Comparison of ENCODE assay signal across 23 cellular contexts in genomic region chrX:115966920-115967319, GRCh38.
DNase-seq lines count a peak whose midpoint lies in the region; ATAC-seq, FAIRE-seq and TF ChIP-seq lines count a peak whose summit lies in the region.
"Had no signal": no experiment of that assay in that cellular context is flagged by ENCODE, and none has a peak within 500 bp of the region (broad histone marks: within the 10 kb centered on the region; RNA-seq: fewer than 3 reads in every experiment).

No MANE protein-coding gene starts in this region.

- dilution Hi-C loops in keratinocyte (cut with MboI; ENCODE audit: extremely low pct_ligation_motif_present, low sequenced_read_pairs): no loop called here

- H3K9me2 ChIP-seq in SK-N-SH: no peaks in the 10 kb centered on the region

- no peak for TF ChIP-seq POLR2A in transverse colon (IDR thresholded peaks at IDR 0.05)

- H3K4me1 ChIP-seq in cardiac muscle cell (ENCODE audit: low read depth) (no peaks in the 10 kb centered on the region), right atrium auricular region (no peaks in the 10 kb centered on the region), SK-N-SH (ENCODE audit: control insufficient read depth in 1 of 2, insufficient read depth in 2 of 2, low read depth in 1 of 2, low read length in 1 of 2) (peaks cover 0 to 3% of the 10 kb centered on the region in 2 experiments; a peak in 1 of 4 replicates), keratinocyte (ENCODE audit: control insufficient read depth, extremely low read depth, insufficient read depth, low read length) (no peaks in the 10 kb centered on the region), transverse colon (no peaks in the 10 kb centered on the region)
- H3K4me1 ChIP-seq: thyroid gland had no signal

- H3K36me3 ChIP-seq in cardiac muscle cell: no peaks in the 10 kb centered on the region
- no peaks in the 10 kb centered on the region for H3K36me3 ChIP-seq in right atrium auricular region
- no peaks in the 10 kb centered on the region for H3K36me3 ChIP-seq in SK-N-SH (replicated peaks in 1 of 2; ENCODE audit: control insufficient read depth in 1 of 2, insufficient read depth in 2 of 2, low read length in 1 of 2)
- no peaks in the 10 kb centered on the region for H3K36me3 ChIP-seq in keratinocyte (ENCODE audit: control insufficient read depth in 2 of 2, extremely low read depth in 1 of 2, insufficient read depth in 2 of 2, low read length in 2 of 2)
- no peaks in the 10 kb centered on the region for H3K36me3 ChIP-seq in transverse colon
- H3K36me3 ChIP-seq: esophagus muscularis mucosa, thyroid gland had no signal

- H3F3A ChIP-seq in SK-N-SH (replicated peaks; ENCODE audit: insufficient read depth): peaks cover 7% of the 10 kb centered on the region

- H3K27me3 ChIP-seq in cardiac muscle cell: no peaks in the 10 kb centered on the region
- peaks cover 0 to under 1% of the 10 kb centered on the region in 2 donors for H3K27me3 ChIP-seq in right atrium auricular region
- peaks cover 7% of the 10 kb centered on the region; the same call in 1 of the 2 replicates for H3K27me3 ChIP-seq in SK-N-SH (ENCODE audit: insufficient read depth)
- peaks cover 10% of the 10 kb centered on the region for H3K27me3 ChIP-seq in keratinocyte (ENCODE audit: control insufficient read depth, extremely low read depth, insufficient read depth, low read length)
- H3K27me3 ChIP-seq in transverse colon: no peaks in the 10 kb centered on the region
- H3K27me3 ChIP-seq: esophagus muscularis mucosa had no signal

- in situ Hi-C loops in transverse colon (cut with MboI; ENCODE audit: low pct_ligation_motif_present in 1 of 4, low pct_unique_long_range_greater_than_20kb in 1 of 4, low sequenced_read_pairs in 3 of 4): no loop called here

- H3K9ac ChIP-seq in SK-N-SH (no peak overlapping the region), keratinocyte (ENCODE audit: control insufficient read depth, extremely low read depth, insufficient read depth, low read length) (no peak overlapping the region)

- 35% methylated on average over 11 of the region's 11 CpGs for WGBS in SK-N-SH (ENCODE audit: low lambda C conversion rate)
- WGBS in transverse colon (ENCODE audit: low coverage in 1 of 2), 2 donors: 77% methylated on average over 11 of the region's 11 CpGs; no CpG with 5 or more reads in 1 of the 2 donors

- no peak overlapping the region for H2AFZ ChIP-seq in SK-N-SH (ENCODE audit: low read depth)
- no peak overlapping the region for H2AFZ ChIP-seq in keratinocyte (ENCODE audit: control insufficient read depth, low read length)

- ATAC-seq in HG03354 (IDR thresholded peaks at IDR 0.05; ENCODE audit: poor library complexity, severe bottlenecking, unreplicated experiment): no peak

- TF ChIP-seq CTCF in cardiac muscle cell (IDR thresholded peaks at IDR 0.05; ENCODE audit: low read depth, low read length): no peak
- no peak for TF ChIP-seq CTCF in right atrium auricular region (IDR thresholded peaks at IDR 0.05)
- TF ChIP-seq CTCF in SK-N-SH (IDR thresholded peaks at IDR 0.05): no peak
- no peak for TF ChIP-seq CTCF in keratinocyte (optimal IDR thresholded peaks at IDR 0.05 in 1 of 3, IDR thresholded peaks at IDR 0.05 in 1 of 3, conservative IDR thresholded peaks at IDR 0.05 in 1 of 3; ENCODE audit: extremely low read depth in 1 of 3, insufficient read depth in 2 of 3, low read length in 3 of 3)
- TF ChIP-seq CTCF in transverse colon (IDR thresholded peaks at IDR 0.05): no peak
- no peak for TF ChIP-seq CTCF in foreskin fibroblast (IDR thresholded peaks at IDR 0.05; ENCODE audit: low read depth, low read length)

- CTCF ChIA-PET in SK-N-SH (lab: Yijun Ruan, JAX): interaction anchor here (0.9 kb wide), 1 partner anchor 26 kb away, joined by 3 read pairs; no protein-coding TSS in a partner anchor

- peak; percentile 19 to 44 for DNase-seq in cardiac muscle cell (ENCODE audit: low read depth in 1 of 2, low spot score in 1 of 2)
- DNase-seq in right atrium auricular region (ENCODE audit: low spot score): no peak
- DNase-seq in SK-N-SH: peak; percentile 54
- no peak for DNase-seq in keratinocyte (ENCODE audit: low read depth, low spot score)
- DNase-seq in transverse colon: no peak
- no peak for DNase-seq in foreskin fibroblast
- no peak for DNase-seq in stimulated activated naive CD4-positive, alpha-beta T cell (lab: John Stamatoyannopoulos, UW)
- DNase-seq: activated CD4-positive, alpha-beta T cell treated with anti-CD3 and anti-CD28 coated beads for 4 hours; activated naive CD4-positive, alpha-beta T cell treated with anti-CD3 and anti-CD28 coated beads, Interleukin-2, amount 50 U/mL, for 16 hours; CD8-positive, alpha-beta memory T cell; EL; HFFc6; hypothalamus; NCI-H1417; NCI-H345; nucleus accumbens; SIG-M5; stimulated activated CD4-positive, alpha-beta T cell treated with anti-CD3 and anti-CD28 coated beads, Interleukin-4, amount 100 ng/mL, for 24 hours; T-helper 9 cell; thyroid gland had no signal

- H4K20me1 ChIP-seq in SK-N-SH (ENCODE audit: insufficient read depth): no peaks in the 10 kb centered on the region; the same call in 1 of the 2 replicates
- H4K20me1 ChIP-seq in keratinocyte (ENCODE audit: control insufficient read depth, extremely low read depth, insufficient read depth, low read length): no peaks in the 10 kb centered on the region

- H3K9me3 ChIP-seq in cardiac muscle cell (ENCODE audit: low read depth) (no peaks in the 10 kb centered on the region), right atrium auricular region (no peaks in the 10 kb centered on the region), SK-N-SH (no peaks in the 10 kb centered on the region), keratinocyte (ENCODE audit: control insufficient read depth, low read depth, low read length) (no peaks in the 10 kb centered on the region), transverse colon (no peaks in the 10 kb centered on the region)
- H3K9me3 ChIP-seq: esophagus muscularis mucosa, thyroid gland had no signal

- H3K27ac ChIP-seq in cardiac muscle cell (no peak overlapping the region), right atrium auricular region (no peak overlapping the region), SK-N-SH (ENCODE audit: low read depth in 2 of 2, low read length in 1 of 2) (no peak overlapping the region), keratinocyte (ENCODE audit: control insufficient read depth, insufficient read depth, low read length) (no peak overlapping the region), transverse colon (peak overlapping the region in 3 of 4 donors; percentile 16 to 90 (median 87))
- H3K27ac ChIP-seq: thyroid gland had no signal

- H3K9me1 ChIP-seq in keratinocyte (ENCODE audit: control insufficient read depth, extremely low read depth, insufficient read depth, low read length): no peaks in the 10 kb centered on the region

- no peak for TF ChIP-seq EP300 in SK-N-SH (IDR thresholded peaks at IDR 0.05; ENCODE audit: borderline replicate concordance in 1 of 2, low read depth in 1 of 2, low read length in 1 of 2)
- TF ChIP-seq EP300 in transverse colon (IDR thresholded peaks at IDR 0.05; ENCODE audit: low read depth): no peak

- no peak for FAIRE-seq in keratinocyte (lab: Jason Lieb, UNC)

- POLR2A ChIA-PET in SK-N-SH (lab: Yijun Ruan, JAX): no interaction called here

- peak overlapping the region; percentile 61 for H3K4me2 ChIP-seq in SK-N-SH
- peak overlapping the region; percentile 58 for H3K4me2 ChIP-seq in keratinocyte (ENCODE audit: control insufficient read depth, extremely low read depth, insufficient read depth, low read depth, low read length)

- H3K4me3 ChIP-seq in cardiac muscle cell (no peak overlapping the region), right atrium auricular region (no peak overlapping the region), SK-N-SH (ENCODE audit: low read depth in 2 of 2, low read length in 1 of 2) (peak overlapping the region; percentile 68 to 71), keratinocyte (ENCODE audit: control insufficient read depth in 2 of 3, extremely low read depth in 1 of 3, insufficient read depth in 2 of 3, low read depth in 1 of 3, low read length in 3 of 3) (no peak overlapping the region), transverse colon (no peak overlapping the region), foreskin fibroblast (ENCODE audit: low read depth in 1 of 2, low read length in 2 of 2) (no peak overlapping the region)
- H3K4me3 ChIP-seq: lung, thyroid gland had no signal

- TF ChIP-seq RAD21 in SK-N-SH (IDR thresholded peaks at IDR 0.05; ENCODE audit: low read length): no peak

- peaks cover 49% of the 10 kb centered on the region for H3K79me2 ChIP-seq in SK-N-SH (ENCODE audit: insufficient read depth)
- H3K79me2 ChIP-seq in keratinocyte (ENCODE audit: control insufficient read depth, insufficient read depth, low read length): peaks cover 25% of the 10 kb centered on the region

- intact Hi-C loops in transverse colon (cut with DNase I; ENCODE audit: low total_unique reads): no loop called here

TF ChIP-seq in SK-N-SH, 30 proteins besides CTCF, POLR2A, EP300 and RAD21:
- TF ChIP-seq CHD2 (IDR thresholded peaks at IDR 0.05; ENCODE audit: low read length, partially characterized antibody): peak; percentile 46
- peak; percentile 26; the same call in 1 of the 2 replicates for TF ChIP-seq MXI1 (IDR thresholded peaks at IDR 0.05; ENCODE audit: low read depth, low read length)
- TF ChIP-seq TAF1 (IDR thresholded peaks at IDR 0.05; ENCODE audit: borderline replicate concordance, low read depth, low read length): no peak

Comparison
In these comparisons a context has a peak if more than half of its experiments do, and no peak if none do; other contexts are left out.
1. DNase-seq: peak in cardiac muscle cell (2 of 2) and SK-N-SH (single experiment); none in right atrium auricular region (single experiment), keratinocyte (single experiment), transverse colon (single experiment), foreskin fibroblast (0 of 2) and stimulated activated naive CD4-positive, alpha-beta T cell (0 of 6).
2. H3K27ac ChIP-seq: peak in transverse colon (3 of 4); none in cardiac muscle cell (single experiment), right atrium auricular region (0 of 2), SK-N-SH (0 of 2) and keratinocyte (single experiment).
3. H3K4me3 ChIP-seq: peak in SK-N-SH (2 of 2); none in cardiac muscle cell (single experiment), right atrium auricular region (0 of 2), keratinocyte (0 of 3), transverse colon (0 of 4) and foreskin fibroblast (0 of 2).